In the genomic region with DNA sequence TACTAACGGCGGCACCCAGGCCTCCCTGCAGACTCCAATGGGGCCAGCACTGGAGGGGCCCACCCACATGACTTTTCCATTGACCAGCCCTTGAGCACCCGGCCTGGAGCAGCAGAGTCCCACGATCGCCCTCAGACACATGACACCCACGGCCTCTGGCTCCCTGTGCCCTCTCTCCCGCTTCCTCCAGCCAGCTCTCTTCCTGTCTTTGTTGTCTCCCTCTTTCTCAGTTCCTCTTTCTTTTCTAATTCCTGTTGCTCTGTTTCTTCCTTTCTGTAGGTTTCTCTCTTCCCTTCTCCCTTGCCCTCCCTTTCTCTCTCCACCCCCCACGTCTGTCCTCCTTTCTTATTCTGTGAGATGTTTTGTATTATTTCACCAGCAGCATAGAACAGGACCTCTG, we compare ENCODE assay signal across 15 cellular contexts. TPM values are rescaled to one million over a fixed set of nuclear protein-coding genes. Genes with fewer than 3 reads are reported as not detected.
DNase-seq lines count a peak whose midpoint lies in the region; ATAC-seq and TF ChIP-seq lines count a peak whose summit lies in the region.
"Had no signal": no experiment of that assay in that cellular context is flagged by ENCODE, and none has a peak within 500 bp of the region (broad histone marks: within the 10 kb centered on the region; RNA-seq: fewer than 3 reads in every experiment).

No MANE protein-coding gene starts in this region.

- H3K56ac ChIP-seq in H9 (ENCODE audit: insufficient read length, low read depth, low read length), result no peak overlapping the region

- H2BK5ac ChIP-seq in H9 (ENCODE audit: insufficient read length, low read length), result no peak overlapping the region

- H3K4me2 ChIP-seq in H9 (ENCODE audit: insufficient read depth, insufficient read length, low read length), result no peak overlapping the region

- H3K9me3 Mint-ChIP-seq in H9 (peaks cover 8 to 11% of the 10 kb centered on the region in 2 experiments; a peak in 4 of 5 replicates), WTC11 (peaks cover 20% of the 10 kb centered on the region)

- no peak overlapping the region for H3K9ac ChIP-seq in H9 (ENCODE audit: extremely low read depth, insufficient read length, low read length)

- H2BK20ac ChIP-seq in H9 (ENCODE audit: low read depth, low read length, poor library complexity, severe bottlenecking), result no peak overlapping the region

- H3K36me3 Mint-ChIP-seq in H9 (ENCODE audit: insufficient read depth in 1 of 3, low read depth in 3 of 3) (peaks cover 22 to 29% (median 24%) of the 10 kb centered on the region in 3 experiments), WTC11 (peaks cover 25% of the 10 kb centered on the region)

- peaks cover 5% of the 10 kb centered on the region for H3K9me3 ChIP-seq in H9 (ENCODE audit: control insufficient read depth, low read depth, low read length)

- H3K23me2 ChIP-seq in H9 (ENCODE audit: insufficient read length, low read depth, low read length, poor library complexity, severe bottlenecking), result no peaks in the 10 kb centered on the region

- H3K4me1 Mint-ChIP-seq in H9 (peaks cover 21 to 41% of the 10 kb centered on the region in 2 experiments), WTC11 (peaks cover 23% of the 10 kb centered on the region)
- H3K4me1 Mint-ChIP-seq: CD8-positive, alpha-beta memory T cell had no signal

- no peak overlapping the region for H2BK120ac ChIP-seq in H9 (ENCODE audit: low read depth, low read length, poor library complexity, severe bottlenecking)

- no peak overlapping the region for H2AK5ac ChIP-seq in H9 (ENCODE audit: insufficient read length, low read length)

- no peak overlapping the region for H3K23ac ChIP-seq in H9 (ENCODE audit: insufficient read length, low read depth, low read length)

- DNase-seq in H9 (no peak), WTC11 (ENCODE audit: low spot score) (no peak), lung microvascular endothelial cell (ENCODE audit: low read depth in 2 of 2) (peak; percentile 31 to 43), hippocampal formation (lab: John Stamatoyannopoulos, UW) (no peak), NCI-H510A treated with DMSO at 0.1 percent for 48 hours (lab: John Stamatoyannopoulos, UW) (no peak)
- DNase-seq: activated CD8-positive, alpha-beta memory T cell treated with anti-CD3 and anti-CD28 coated beads, Interleukin-2, amount 50 U/mL, for 4 hours; erythroblast; NCI-H1048; T-helper 1 cell had no signal

- no peak for ATAC-seq in WTC11
- ATAC-seq in GM19467 (IDR thresholded peaks at IDR 0.05; ENCODE audit: unreplicated experiment), result no peak
- ATAC-seq in HG03469 (IDR thresholded peaks at IDR 0.05; ENCODE audit: unreplicated experiment), result no peak
- ATAC-seq: body of pancreas had no signal

- no peaks in the 10 kb centered on the region for H4K20me1 ChIP-seq in H9 (ENCODE audit: control insufficient read depth, insufficient read depth, insufficient read length)

- WGBS in H9 (ENCODE audit: extremely low coverage, insufficient read length, low lambda C conversion rate), result no CpG with 5 or more reads among the region's 8 CpGs

- H2BK15ac ChIP-seq in H9 (ENCODE audit: low read depth, low read length), result no peak overlapping the region

- H3K27ac ChIP-seq in ACC112 (ENCODE audit: low read depth, low read length) (peak overlapping the region; percentile 86), H9 (ENCODE audit: insufficient read length, low read depth, low read length) (no peak overlapping the region)
- H3K27ac ChIP-seq: body of pancreas, suprapubic skin had no signal

- H3K4me1 ChIP-seq in ACC112 (ENCODE audit: control insufficient read depth, insufficient read depth, low read length, unreplicated experiment), result peaks cover 49% of the 10 kb centered on the region
- H3K4me1 ChIP-seq in H9 (ENCODE audit: insufficient read depth, low read length), result peaks cover 8% of the 10 kb centered on the region; the same call in 1 of the 2 replicates
- H3K4me1 ChIP-seq: body of pancreas, suprapubic skin had no signal

- H4K5ac ChIP-seq in H9 (ENCODE audit: insufficient read length, low read depth, low read length), result no peak overlapping the region

- no peak overlapping the region for H3K4ac ChIP-seq in H9 (ENCODE audit: low read depth, low read length)

- H3K79me2 ChIP-seq in ACC112 (ENCODE audit: control insufficient read depth, insufficient read depth, low read length, unreplicated experiment) (no peaks in the 10 kb centered on the region), H9 (ENCODE audit: insufficient read depth, low read length) (no peaks in the 10 kb centered on the region)

- no peak overlapping the region for H4K91ac ChIP-seq in H9 (ENCODE audit: insufficient read length, low read depth, low read length)

- H3K27ac Mint-ChIP-seq in H9 (peak overlapping the region; percentile 2 to 68 (median 38); a peak in 6 of 7 replicates), WTC11 (peak overlapping the region; percentile 55)
- H3K27ac Mint-ChIP-seq: CD8-positive, alpha-beta memory T cell had no signal

- no peak overlapping the region for H4K8ac ChIP-seq in H9 (replicated peaks; ENCODE audit: insufficient read length, low read depth, low read length)

- H3K79me1 ChIP-seq in H9 (ENCODE audit: insufficient read depth, low read depth, low read length, poor library complexity, severe bottlenecking), result no peaks in the 10 kb centered on the region

- no peak overlapping the region for H2AFZ ChIP-seq in ACC112 (ENCODE audit: low read length, unreplicated experiment)
- H2AFZ ChIP-seq in H9 (ENCODE audit: low read length), result no peak overlapping the region

- CTCF ChIA-PET in WTC11 (lab: Charles Lee), result interaction anchor here (2.0 to 4.1 kb wide), 2 partner anchors 10 to 42 kb away, joined by 6 to 33 read pairs; a partner anchor contains a TSS

- TF ChIP-seq CTCF in H9 (conservative IDR thresholded peaks at IDR 0.05) (no peak), WTC11 (IDR thresholded peaks at IDR 0.05) (no peak)

- H3K27me3 ChIP-seq in ACC112 (ENCODE audit: insufficient read depth, low read length) (no peaks in the 10 kb centered on the region), H9 (ENCODE audit: insufficient read depth, low read length) (no peaks in the 10 kb centered on the region)
- H3K27me3 ChIP-seq: body of pancreas, suprapubic skin had no signal

- H3K36me3 ChIP-seq in ACC112 (ENCODE audit: insufficient read depth, low read length), result peaks cover 40% of the 10 kb centered on the region

- H3K4me3 ChIP-seq in ACC112 (ENCODE audit: low read depth, low read length), result no peak overlapping the region
- H3K4me3 ChIP-seq: body of pancreas, suprapubic skin had no signal

- H3K18ac ChIP-seq in H9 (ENCODE audit: insufficient read length, low read depth, low read length), result no peak overlapping the region

- no peak overlapping the region for H3K14ac ChIP-seq in H9 (ENCODE audit: insufficient read depth, low read length)

- POLR2A ChIA-PET in WTC11 (lab: Charles Lee), result no interaction called here

- H3K4me3 Mint-ChIP-seq in H9 (no peak overlapping the region), WTC11 (no peak overlapping the region)
- H3K4me3 Mint-ChIP-seq: CD8-positive, alpha-beta memory T cell had no signal

- H3K27me3 Mint-ChIP-seq in H9 (ENCODE audit: low read depth), result no peaks in the 10 kb centered on the region; the same call in 1 of the 2 replicates
- H3K27me3 Mint-ChIP-seq in WTC11 (ENCODE audit: low read depth), result no peaks in the 10 kb centered on the region

- no peak overlapping the region for H3T11ph ChIP-seq in H9 (ENCODE audit: low read length)

- H2BK12ac ChIP-seq in H9 (ENCODE audit: insufficient read length, low read depth, low read length), result no peak overlapping the region

TF ChIP-seq in WTC11, 78 proteins besides CTCF, POLR2A, EP300 and RAD21:
- TF ChIP-seq MYBL2 (CRISPR knock-in tag; IDR thresholded peaks at IDR 0.05) (no peak), GABPB1 (CRISPR knock-in tag; IDR thresholded peaks at IDR 0.05) (no peak), GRHL2 (CRISPR knock-in tag; IDR thresholded peaks at IDR 0.05; ENCODE audit: insufficient replicate concordance, severe bottlenecking) (no peak), ZNF317 (CRISPR knock-in tag; IDR thresholded peaks at IDR 0.05; ENCODE audit: borderline replicate concordance, low read depth) (no peak)
- TF ChIP-seq, protein P1, sequence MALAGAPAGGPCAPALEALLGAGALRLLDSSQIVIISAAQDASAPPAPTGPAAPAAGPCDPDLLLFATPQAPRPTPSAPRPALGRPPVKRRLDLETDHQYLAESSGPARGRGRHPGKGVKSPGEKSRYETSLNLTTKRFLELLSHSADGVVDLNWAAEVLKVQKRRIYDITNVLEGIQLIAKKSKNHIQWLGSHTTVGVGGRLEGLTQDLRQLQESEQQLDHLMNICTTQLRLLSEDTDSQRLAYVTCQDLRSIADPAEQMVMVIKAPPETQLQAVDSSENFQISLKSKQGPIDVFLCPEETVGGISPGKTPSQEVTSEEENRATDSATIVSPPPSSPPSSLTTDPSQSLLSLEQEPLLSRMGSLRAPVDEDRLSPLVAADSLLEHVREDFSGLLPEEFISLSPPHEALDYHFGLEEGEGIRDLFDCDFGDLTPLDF (CRISPR knock-in tag; IDR thresholded peaks at IDR 0.05), result no peak
TF ChIP-seq in WTC11: peak in this region for 0.

RNA-seq across cellular contexts. Expression of a gene that starts 26.1 kb away (rescaled TPM):
- total RNA-seq in H9 (2021), result 8.4 and 10.9 TPM in 2 replicates
- total RNA-seq in WTC11 (2021), result 15.7 to 22.3 TPM (median 17.6 TPM) in 3 replicates
- 8.7 and 12.7 TPM in 2 replicates for total RNA-seq in lung microvascular endothelial cell

RNA-seq across cellular contexts. Expression of a gene that starts 42.1 kb away (rescaled TPM):
- total RNA-seq in H9 (2021), result 1,826 and 1,830 TPM in 2 replicates
- total RNA-seq in WTC11 (2021), result 1,829 to 2,044 TPM (median 2,031 TPM) in 3 replicates
- 1,551 and 1,794 TPM in 2 replicates for total RNA-seq in lung microvascular endothelial cell

Comparison
In these comparisons a context has a peak if more than half of its experiments do, and no peak if none do; other contexts are left out.
1. DNase-seq: peak in lung microvascular endothelial cell (2 of 2); none in H9 (single experiment), WTC11 (single experiment), hippocampal formation (0 of 2) and NCI-H510A treated with DMSO at 0.1 percent for 48 hours (single experiment).